ENCODE assay signal across 1 cellular context in the genomic region with DNA sequence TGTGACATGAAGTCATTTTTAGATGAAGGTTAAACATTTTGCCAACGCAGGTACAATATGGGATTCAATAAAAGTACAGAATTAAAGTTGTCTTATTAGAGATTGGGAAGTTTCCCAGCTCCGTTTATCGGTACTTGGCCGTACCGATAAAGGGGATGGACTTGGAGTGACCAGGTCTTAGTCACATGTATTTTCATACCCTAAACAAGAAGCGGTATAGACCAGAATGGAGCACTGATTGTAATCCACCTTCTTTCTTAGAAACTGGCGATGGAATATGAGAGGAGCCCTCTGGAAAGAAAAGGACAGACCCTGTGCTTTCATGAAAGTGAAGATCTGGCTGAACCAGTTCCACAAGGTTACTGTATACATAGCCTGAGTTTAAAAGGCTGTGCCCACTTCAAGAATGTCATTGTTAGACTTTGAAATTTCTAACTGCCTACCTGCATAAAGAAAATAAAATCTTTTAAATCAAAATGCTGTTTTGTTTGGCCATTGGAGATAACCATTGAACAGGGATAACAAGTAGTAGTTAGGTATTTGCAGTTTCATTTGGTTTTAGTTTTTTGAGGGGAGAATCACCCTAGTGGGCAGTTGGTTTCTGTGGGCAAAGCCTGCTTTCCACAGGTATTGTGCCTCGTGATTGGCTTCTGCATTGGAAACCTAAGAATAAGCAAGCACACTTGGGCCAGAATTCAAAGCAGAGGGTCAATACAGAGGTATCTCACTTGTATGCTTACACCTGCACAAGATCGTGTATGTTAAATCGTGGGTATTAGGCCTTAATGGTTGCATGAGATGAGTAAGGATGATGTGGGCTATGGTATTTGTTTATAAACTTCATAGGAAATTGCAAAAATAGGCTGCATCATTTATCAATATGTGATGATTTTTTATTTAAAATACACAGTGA.
TF ChIP-seq lines count a peak whose summit lies in the region.

No MANE protein-coding gene starts in this region.

TF ChIP-seq in HepG2, 621 proteins besides CTCF, POLR2A, EP300 and RAD21 (continued from another document and continues in another):
- TF ChIP-seq, protein P1, sequence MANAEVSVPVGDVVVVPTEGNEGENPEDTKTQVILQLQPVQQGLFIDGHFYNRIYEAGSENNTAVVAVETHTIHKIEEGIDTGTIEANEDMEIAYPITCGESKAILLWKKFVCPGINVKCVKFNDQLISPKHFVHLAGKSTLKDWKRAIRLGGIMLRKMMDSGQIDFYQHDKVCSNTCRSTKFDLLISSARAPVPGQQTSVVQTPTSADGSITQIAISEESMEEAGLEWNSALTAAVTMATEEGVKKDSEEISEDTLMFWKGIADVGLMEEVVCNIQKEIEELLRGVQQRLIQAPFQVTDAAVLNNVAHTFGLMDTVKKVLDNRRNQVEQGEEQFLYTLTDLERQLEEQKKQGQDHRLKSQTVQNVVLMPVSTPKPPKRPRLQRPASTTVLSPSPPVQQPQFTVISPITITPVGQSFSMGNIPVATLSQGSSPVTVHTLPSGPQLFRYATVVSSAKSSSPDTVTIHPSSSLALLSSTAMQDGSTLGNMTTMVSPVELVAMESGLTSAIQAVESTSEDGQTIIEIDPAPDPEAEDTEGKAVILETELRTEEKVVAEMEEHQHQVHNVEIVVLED (CRISPR knock-in tag; IDR thresholded peaks at IDR 0.05; ENCODE audit: borderline replicate concordance): no peak
- TF ChIP-seq, protein P2, sequence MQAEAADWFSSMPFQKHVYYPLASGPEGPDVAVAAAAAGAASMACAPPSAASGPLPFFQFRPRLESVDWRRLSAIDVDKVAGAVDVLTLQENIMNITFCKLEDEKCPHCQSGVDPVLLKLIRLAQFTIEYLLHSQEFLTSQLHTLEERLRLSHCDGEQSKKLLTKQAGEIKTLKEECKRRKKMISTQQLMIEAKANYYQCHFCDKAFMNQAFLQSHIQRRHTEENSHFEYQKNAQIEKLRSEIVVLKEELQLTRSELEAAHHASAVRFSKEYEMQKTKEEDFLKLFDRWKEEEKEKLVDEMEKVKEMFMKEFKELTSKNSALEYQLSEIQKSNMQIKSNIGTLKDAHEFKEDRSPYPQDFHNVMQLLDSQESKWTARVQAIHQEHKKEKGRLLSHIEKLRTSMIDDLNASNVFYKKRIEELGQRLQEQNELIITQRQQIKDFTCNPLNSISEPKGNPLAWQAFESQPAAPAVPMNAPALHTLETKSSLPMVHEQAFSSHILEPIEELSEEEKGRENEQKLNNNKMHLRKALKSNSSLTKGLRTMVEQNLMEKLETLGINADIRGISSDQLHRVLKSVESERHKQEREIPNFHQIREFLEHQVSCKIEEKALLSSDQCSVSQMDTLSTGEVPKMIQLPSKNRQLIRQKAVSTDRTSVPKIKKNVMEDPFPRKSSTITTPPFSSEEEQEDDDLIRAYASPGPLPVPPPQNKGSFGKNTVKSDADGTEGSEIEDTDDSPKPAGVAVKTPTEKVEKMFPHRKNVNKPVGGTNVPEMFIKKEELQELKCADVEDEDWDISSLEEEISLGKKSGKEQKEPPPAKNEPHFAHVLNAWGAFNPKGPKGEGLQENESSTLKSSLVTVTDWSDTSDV (CRISPR knock-in tag; IDR thresholded peaks at IDR 0.05): no peak
- no peak for TF ChIP-seq SCMH1 (CRISPR knock-in tag; IDR thresholded peaks at IDR 0.05; ENCODE audit: borderline replicate concordance)
- no peak for TF ChIP-seq NFE2 (CRISPR knock-in tag; IDR thresholded peaks at IDR 0.05)
- 0 out of 2 replicates have a peak, but pooled peaks have one; percentile 9 for TF ChIP-seq TMF1 (CRISPR knock-in tag; IDR thresholded peaks at IDR 0.05; ENCODE audit: low read depth)
- TF ChIP-seq, protein P3, sequence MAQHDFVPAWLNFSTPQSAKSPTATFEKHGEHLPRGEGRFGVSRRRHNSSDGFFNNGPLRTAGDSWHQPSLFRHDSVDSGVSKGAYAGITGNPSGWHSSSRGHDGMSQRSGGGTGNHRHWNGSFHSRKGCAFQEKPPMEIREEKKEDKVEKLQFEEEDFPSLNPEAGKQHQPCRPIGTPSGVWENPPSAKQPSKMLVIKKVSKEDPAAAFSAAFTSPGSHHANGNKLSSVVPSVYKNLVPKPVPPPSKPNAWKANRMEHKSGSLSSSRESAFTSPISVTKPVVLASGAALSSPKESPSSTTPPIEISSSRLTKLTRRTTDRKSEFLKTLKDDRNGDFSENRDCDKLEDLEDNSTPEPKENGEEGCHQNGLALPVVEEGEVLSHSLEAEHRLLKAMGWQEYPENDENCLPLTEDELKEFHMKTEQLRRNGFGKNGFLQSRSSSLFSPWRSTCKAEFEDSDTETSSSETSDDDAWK (CRISPR knock-in tag; IDR thresholded peaks at IDR 0.05): no peak
- TF ChIP-seq, protein P4, sequence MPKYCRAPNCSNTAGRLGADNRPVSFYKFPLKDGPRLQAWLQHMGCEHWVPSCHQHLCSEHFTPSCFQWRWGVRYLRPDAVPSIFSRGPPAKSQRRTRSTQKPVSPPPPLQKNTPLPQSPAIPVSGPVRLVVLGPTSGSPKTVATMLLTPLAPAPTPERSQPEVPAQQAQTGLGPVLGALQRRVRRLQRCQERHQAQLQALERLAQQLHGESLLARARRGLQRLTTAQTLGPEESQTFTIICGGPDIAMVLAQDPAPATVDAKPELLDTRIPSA (CRISPR knock-in tag; IDR thresholded peaks at IDR 0.05; ENCODE audit: borderline replicate concordance): no peak
- TF ChIP-seq, protein P5, sequence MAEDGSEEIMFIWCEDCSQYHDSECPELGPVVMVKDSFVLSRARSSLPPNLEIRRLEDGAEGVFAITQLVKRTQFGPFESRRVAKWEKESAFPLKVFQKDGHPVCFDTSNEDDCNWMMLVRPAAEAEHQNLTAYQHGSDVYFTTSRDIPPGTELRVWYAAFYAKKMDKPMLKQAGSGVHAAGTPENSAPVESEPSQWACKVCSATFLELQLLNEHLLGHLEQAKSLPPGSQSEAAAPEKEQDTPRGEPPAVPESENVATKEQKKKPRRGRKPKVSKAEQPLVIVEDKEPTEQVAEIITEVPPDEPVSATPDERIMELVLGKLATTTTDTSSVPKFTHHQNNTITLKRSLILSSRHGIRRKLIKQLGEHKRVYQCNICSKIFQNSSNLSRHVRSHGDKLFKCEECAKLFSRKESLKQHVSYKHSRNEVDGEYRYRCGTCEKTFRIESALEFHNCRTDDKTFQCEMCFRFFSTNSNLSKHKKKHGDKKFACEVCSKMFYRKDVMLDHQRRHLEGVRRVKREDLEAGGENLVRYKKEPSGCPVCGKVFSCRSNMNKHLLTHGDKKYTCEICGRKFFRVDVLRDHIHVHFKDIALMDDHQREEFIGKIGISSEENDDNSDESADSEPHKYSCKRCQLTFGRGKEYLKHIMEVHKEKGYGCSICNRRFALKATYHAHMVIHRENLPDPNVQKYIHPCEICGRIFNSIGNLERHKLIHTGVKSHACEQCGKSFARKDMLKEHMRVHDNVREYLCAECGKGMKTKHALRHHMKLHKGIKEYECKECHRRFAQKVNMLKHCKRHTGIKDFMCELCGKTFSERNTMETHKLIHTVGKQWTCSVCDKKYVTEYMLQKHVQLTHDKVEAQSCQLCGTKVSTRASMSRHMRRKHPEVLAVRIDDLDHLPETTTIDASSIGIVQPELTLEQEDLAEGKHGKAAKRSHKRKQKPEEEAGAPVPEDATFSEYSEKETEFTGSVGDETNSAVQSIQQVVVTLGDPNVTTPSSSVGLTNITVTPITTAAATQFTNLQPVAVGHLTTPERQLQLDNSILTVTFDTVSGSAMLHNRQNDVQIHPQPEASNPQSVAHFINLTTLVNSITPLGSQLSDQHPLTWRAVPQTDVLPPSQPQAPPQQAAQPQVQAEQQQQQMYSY (CRISPR knock-in tag; IDR thresholded peaks at IDR 0.05): no peak
- TF ChIP-seq PAF1 (CRISPR knock-in tag; IDR thresholded peaks at IDR 0.05): peak; percentile 91
- TF ChIP-seq, protein P6, sequence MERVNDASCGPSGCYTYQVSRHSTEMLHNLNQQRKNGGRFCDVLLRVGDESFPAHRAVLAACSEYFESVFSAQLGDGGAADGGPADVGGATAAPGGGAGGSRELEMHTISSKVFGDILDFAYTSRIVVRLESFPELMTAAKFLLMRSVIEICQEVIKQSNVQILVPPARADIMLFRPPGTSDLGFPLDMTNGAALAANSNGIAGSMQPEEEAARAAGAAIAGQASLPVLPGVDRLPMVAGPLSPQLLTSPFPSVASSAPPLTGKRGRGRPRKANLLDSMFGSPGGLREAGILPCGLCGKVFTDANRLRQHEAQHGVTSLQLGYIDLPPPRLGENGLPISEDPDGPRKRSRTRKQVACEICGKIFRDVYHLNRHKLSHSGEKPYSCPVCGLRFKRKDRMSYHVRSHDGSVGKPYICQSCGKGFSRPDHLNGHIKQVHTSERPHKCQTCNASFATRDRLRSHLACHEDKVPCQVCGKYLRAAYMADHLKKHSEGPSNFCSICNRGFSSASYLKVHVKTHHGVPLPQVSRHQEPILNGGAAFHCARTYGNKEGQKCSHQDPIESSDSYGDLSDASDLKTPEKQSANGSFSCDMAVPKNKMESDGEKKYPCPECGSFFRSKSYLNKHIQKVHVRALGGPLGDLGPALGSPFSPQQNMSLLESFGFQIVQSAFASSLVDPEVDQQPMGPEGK (CRISPR knock-in tag; IDR thresholded peaks at IDR 0.05): no peak
- TF ChIP-seq, protein P7, sequence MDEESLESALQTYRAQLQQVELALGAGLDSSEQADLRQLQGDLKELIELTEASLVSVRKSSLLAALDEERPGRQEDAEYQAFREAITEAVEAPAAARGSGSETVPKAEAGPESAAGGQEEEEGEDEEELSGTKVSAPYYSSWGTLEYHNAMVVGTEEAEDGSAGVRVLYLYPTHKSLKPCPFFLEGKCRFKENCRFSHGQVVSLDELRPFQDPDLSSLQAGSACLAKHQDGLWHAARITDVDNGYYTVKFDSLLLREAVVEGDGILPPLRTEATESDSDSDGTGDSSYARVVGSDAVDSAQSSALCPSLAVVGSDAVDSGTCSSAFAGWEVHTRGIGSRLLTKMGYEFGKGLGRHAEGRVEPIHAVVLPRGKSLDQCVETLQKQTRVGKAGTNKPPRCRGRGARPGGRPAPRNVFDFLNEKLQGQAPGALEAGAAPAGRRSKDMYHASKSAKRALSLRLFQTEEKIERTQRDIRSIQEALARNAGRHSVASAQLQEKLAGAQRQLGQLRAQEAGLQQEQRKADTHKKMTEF (CRISPR knock-in tag; IDR thresholded peaks at IDR 0.05): no peak
- TF ChIP-seq, protein P8, sequence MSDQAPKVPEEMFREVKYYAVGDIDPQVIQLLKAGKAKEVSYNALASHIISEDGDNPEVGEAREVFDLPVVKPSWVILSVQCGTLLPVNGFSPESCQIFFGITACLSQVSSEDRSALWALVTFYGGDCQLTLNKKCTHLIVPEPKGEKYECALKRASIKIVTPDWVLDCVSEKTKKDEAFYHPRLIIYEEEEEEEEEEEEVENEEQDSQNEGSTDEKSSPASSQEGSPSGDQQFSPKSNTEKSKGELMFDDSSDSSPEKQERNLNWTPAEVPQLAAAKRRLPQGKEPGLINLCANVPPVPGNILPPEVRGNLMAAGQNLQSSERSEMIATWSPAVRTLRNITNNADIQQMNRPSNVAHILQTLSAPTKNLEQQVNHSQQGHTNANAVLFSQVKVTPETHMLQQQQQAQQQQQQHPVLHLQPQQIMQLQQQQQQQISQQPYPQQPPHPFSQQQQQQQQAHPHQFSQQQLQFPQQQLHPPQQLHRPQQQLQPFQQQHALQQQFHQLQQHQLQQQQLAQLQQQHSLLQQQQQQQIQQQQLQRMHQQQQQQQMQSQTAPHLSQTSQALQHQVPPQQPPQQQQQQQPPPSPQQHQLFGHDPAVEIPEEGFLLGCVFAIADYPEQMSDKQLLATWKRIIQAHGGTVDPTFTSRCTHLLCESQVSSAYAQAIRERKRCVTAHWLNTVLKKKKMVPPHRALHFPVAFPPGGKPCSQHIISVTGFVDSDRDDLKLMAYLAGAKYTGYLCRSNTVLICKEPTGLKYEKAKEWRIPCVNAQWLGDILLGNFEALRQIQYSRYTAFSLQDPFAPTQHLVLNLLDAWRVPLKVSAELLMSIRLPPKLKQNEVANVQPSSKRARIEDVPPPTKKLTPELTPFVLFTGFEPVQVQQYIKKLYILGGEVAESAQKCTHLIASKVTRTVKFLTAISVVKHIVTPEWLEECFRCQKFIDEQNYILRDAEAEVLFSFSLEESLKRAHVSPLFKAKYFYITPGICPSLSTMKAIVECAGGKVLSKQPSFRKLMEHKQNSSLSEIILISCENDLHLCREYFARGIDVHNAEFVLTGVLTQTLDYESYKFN (CRISPR knock-in tag; conservative IDR thresholded peaks at IDR 0.05): no peak
- TF ChIP-seq, protein P9, sequence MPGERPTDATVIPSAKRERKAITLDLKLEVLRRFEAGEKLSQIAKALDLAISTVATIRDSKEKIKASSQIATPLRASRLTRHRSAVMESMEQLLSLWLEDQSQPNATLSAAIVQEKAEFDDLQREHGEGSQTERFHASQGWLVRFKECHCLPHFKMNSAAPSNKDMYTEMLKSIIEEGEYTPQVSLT (CRISPR knock-in tag; IDR thresholded peaks at IDR 0.05; ENCODE audit: borderline replicate concordance, low read depth): no peak
- no peak for TF ChIP-seq ZFP82 (CRISPR knock-in tag; IDR thresholded peaks at IDR 0.05; ENCODE audit: borderline replicate concordance)
- TF ChIP-seq, protein P10, sequence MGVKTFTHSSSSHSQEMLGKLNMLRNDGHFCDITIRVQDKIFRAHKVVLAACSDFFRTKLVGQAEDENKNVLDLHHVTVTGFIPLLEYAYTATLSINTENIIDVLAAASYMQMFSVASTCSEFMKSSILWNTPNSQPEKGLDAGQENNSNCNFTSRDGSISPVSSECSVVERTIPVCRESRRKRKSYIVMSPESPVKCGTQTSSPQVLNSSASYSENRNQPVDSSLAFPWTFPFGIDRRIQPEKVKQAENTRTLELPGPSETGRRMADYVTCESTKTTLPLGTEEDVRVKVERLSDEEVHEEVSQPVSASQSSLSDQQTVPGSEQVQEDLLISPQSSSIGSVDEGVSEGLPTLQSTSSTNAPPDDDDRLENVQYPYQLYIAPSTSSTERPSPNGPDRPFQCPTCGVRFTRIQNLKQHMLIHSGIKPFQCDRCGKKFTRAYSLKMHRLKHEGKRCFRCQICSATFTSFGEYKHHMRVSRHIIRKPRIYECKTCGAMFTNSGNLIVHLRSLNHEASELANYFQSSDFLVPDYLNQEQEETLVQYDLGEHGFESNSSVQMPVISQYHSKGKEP (CRISPR knock-in tag; IDR thresholded peaks at IDR 0.05): no peak
- no peak for TF ChIP-seq RELA (CRISPR knock-in tag; IDR thresholded peaks at IDR 0.05)
- peak; percentile 27 for TF ChIP-seq SRSF4 (IDR thresholded peaks at IDR 0.05; ENCODE audit: low read depth, low read length, poor library complexity, severe bottlenecking)
- peak; percentile 98 for TF ChIP-seq RBM22 (optimal IDR thresholded peaks at IDR 0.05; ENCODE audit: low read length)
- TF ChIP-seq, protein P11, sequence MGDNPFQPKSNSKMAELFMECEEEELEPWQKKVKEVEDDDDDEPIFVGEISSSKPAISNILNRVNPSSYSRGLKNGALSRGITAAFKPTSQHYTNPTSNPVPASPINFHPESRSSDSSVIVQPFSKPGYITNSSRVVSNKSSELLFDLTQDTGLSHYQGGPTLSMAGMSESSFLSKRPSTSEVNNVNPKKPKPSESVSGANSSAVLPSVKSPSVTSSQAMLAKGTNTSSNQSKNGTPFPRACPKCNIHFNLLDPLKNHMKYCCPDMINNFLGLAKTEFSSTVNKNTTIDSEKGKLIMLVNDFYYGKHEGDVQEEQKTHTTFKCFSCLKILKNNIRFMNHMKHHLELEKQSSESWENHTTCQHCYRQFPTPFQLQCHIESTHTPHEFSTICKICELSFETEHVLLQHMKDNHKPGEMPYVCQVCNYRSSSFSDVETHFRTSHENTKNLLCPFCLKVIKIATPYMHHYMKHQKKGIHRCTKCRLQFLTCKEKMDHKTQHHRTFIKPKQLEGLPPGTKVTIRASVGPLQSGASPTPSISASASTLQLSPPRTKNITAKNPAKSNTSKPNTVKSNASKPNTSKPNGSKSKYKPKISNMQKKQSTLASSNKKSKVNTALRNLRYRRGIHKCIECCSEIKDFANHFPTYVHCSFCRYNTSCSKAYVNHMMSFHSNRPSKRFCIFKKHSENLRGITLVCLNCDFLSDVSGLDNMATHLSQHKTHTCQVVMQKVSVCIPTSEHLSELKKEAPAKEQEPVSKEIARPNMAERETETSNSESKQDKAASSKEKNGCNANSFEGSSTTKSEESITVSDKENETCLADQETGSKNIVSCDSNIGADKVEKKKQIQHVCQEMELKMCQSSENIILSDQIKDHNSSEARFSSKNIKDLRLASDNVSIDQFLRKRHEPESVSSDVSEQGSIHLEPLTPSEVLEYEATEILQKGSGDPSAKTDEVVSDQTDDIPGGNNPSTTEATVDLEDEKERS (CRISPR knock-in tag; IDR thresholded peaks at IDR 0.05): no peak
